30 cellular contexts compared by ENCODE assay signal in the genomic region with DNA sequence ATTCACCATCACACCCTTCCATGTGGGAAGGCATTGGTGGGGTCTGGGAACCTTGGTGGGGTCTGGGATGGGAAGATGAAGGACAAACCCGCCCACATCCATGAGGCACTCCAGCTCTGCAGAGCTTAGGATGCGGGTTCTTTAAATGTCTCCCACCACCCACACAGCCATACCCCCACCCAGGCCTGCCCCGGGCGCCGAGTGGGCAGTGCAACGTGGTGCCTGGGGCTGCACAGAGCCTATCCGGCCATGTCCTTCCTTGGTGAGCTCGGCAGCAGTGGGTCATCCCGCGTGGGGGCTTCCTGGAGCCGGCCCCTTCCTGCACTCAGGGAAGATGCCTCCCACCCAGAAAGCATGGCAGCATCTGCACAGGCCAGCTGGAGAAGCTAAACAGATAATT.
"Had no signal": no experiment of that assay in that cellular context is flagged by ENCODE, and none has a peak within 500 bp of the region (broad histone marks: within the 10 kb centered on the region; RNA-seq: fewer than 3 reads in every experiment).

No MANE protein-coding gene starts in this region.

- H3K4me1 Mint-ChIP-seq: immature natural killer cell; mesothelial cell of epicardium; naive thymus-derived CD8-positive, alpha-beta T cell; neural crest cell; stimulated activated memory B cell treated with anti-CD40 and anti-IgM and Interleukin-4, amounts not matched to agents 10 μg/mL and 1 μg/mL and 100 μg/mL, for 72 hours had no signal

- H3K27ac Mint-ChIP-seq: immature natural killer cell; mesothelial cell of epicardium; naive thymus-derived CD8-positive, alpha-beta T cell; nephron; progenitor cell of endocrine pancreas; stimulated activated memory B cell treated with anti-CD40 and anti-IgM and Interleukin-4, amounts not matched to agents 10 μg/mL and 1 μg/mL and 100 μg/mL, for 72 hours had no signal

- H3K4me3 ChIP-seq: left lung, lower lobe of right lung, ovary, right atrium auricular region, right lobe of liver, smooth muscle cell, suprapubic skin, thoracic aorta, tibial artery, uterus had no signal

- H3K9me3 ChIP-seq: left lung, lower lobe of right lung, neutrophil, ovary, right atrium auricular region, right lobe of liver, suprapubic skin, thoracic aorta, tibial artery, uterus had no signal

- H3K9me3 Mint-ChIP-seq: mesothelial cell of epicardium; naive thymus-derived CD8-positive, alpha-beta T cell; nephron; neural crest cell; stimulated activated memory B cell treated with anti-CD40 and anti-IgM and Interleukin-4, amounts not matched to agents 10 μg/mL and 1 μg/mL and 100 μg/mL, for 72 hours had no signal

- ATAC-seq: left colon; left lung; naive thymus-derived CD8-positive, alpha-beta T cell; stimulated activated memory B cell treated with anti-CD40 and anti-IgM and Interleukin-4, amounts not matched to agents 10 μg/mL and 1 μg/mL and 100 μg/mL, for 72 hours had no signal

- H3K36me3 ChIP-seq: left lung, lower lobe of right lung, neutrophil, ovary, right atrium auricular region, right lobe of liver, suprapubic skin, thoracic aorta, tibial artery, uterus had no signal

- H3K36me3 Mint-ChIP-seq: immature natural killer cell; mesothelial cell of epicardium; naive thymus-derived CD8-positive, alpha-beta T cell; stimulated activated memory B cell treated with anti-CD40 and anti-IgM and Interleukin-4, amounts not matched to agents 10 μg/mL and 1 μg/mL and 100 μg/mL, for 72 hours had no signal

- H3K4me1 ChIP-seq: left lung, lower lobe of right lung, right atrium auricular region, suprapubic skin, tibial artery, uterus had no signal

- H3K4me2 ChIP-seq: smooth muscle cell had no signal

- H3K27me3 Mint-ChIP-seq: progenitor cell of endocrine pancreas; stimulated activated memory B cell treated with anti-CD40 and anti-IgM and Interleukin-4, amounts not matched to agents 10 μg/mL and 1 μg/mL and 100 μg/mL, for 72 hours had no signal

- H3K4me3 Mint-ChIP-seq: immature natural killer cell; mesothelial cell of epicardium; naive thymus-derived CD8-positive, alpha-beta T cell; nephron; neural crest cell; stimulated activated memory B cell treated with anti-CD40 and anti-IgM and Interleukin-4, amounts not matched to agents 10 μg/mL and 1 μg/mL and 100 μg/mL, for 72 hours had no signal

- H3K27ac ChIP-seq: left lung, lower lobe of right lung, neutrophil, ovary, right atrium auricular region, right lobe of liver, suprapubic skin, thoracic aorta, tibial artery, uterus had no signal

- DNase-seq: head of caudate nucleus; hippocampal formation; immature natural killer cell; kidney; left colon; lower lobe of right lung; mammary epithelial cell; mesenchymal stem cell; naive thymus-derived CD8-positive, alpha-beta T cell; occipital lobe; ovary; right lobe of liver; stimulated activated CD4-positive, alpha-beta T cell treated with anti-CD3 and anti-CD28 coated beads, Interleukin-1b, Interleukin-23, amount 100 ng/mL, for 48 hours; stimulated activated CD4-positive, alpha-beta T cell treated with anti-CD3 and anti-CD28 coated beads, Interleukin-2, amount 100 ng/mL, for 48 hours; stimulated activated CD4-positive, alpha-beta T cell treated with anti-CD3 and anti-CD28 coated beads, Interleukin-4, amount 100 ng/mL, for 4 hours; stimulated activated CD8-positive, alpha-beta memory T cell treated with anti-CD3 and anti-CD28 coated beads, Interleukin-4, amount 100 ng/mL, for 48 hours; stimulated activated naive CD4-positive, alpha-beta T cell treated with Interleukin-2 at 50 U/mL for 16 hours; tibial artery; uterus had no signal

- H3K27me3 ChIP-seq: neutrophil, ovary, right atrium auricular region, right lobe of liver, uterus had no signal
